In genomic region chrX:4932790-4933189, GRCh38 we compare ENCODE assay signal across 26 cellular contexts.
A peak's percentile ranks its signal among the peaks of the same experiment; 100 is the strongest.
DNase-seq lines count a peak whose midpoint lies in the region; ATAC-seq and TF ChIP-seq lines count a peak whose summit lies in the region.
"Had no signal": no experiment of that assay in that cellular context is flagged by ENCODE, and none has a peak within 500 bp of the region (broad histone marks: within the 10 kb centered on the region; RNA-seq: fewer than 3 reads in every experiment).

No MANE protein-coding gene starts in this region.

- H3K4me1 ChIP-seq in GM23338 (ENCODE audit: insufficient read depth) (no peaks in the 10 kb centered on the region), aorta (ENCODE audit: control insufficient read depth in 1 of 2, insufficient read depth in 2 of 2, low read length in 2 of 2) (no peaks in the 10 kb centered on the region)
- H3K4me1 ChIP-seq: Peyer's patch, sigmoid colon, SJCRH30, tibial artery had no signal

- H3K36me3 ChIP-seq in GM23338 (ENCODE audit: insufficient read depth) (no peaks in the 10 kb centered on the region), aorta (ENCODE audit: control insufficient read depth in 1 of 2, insufficient read depth in 2 of 2, low read length in 1 of 2) (no peaks in the 10 kb centered on the region)
- H3K36me3 ChIP-seq: Peyer's patch, sigmoid colon, SJCRH30, tibial artery had no signal

- H3K27me3 ChIP-seq in GM23338 (ENCODE audit: insufficient read depth) (no peaks in the 10 kb centered on the region), aorta (ENCODE audit: control insufficient read depth in 1 of 2, insufficient read depth in 2 of 2, low read length in 1 of 2) (no peaks in the 10 kb centered on the region)
- H3K27me3 ChIP-seq: Peyer's patch, sigmoid colon, SJCRH30, tibial artery had no signal

- H2AFZ ChIP-seq in GM23338: 0 out of 2 replicates have a peak overlapping the region, but pooled peaks have one; percentile 18

- intact Hi-C loops in aorta (cut with DNase I): no loop called here

- no peaks in the 10 kb centered on the region for H3K36me3 Mint-ChIP-seq in GM23338 (ENCODE audit: low read depth)

- H3K4me3 Mint-ChIP-seq in GM23338: no peak overlapping the region
- H3K4me3 Mint-ChIP-seq: B cell; endodermal cell; neural crest cell; stimulated activated naive CD8-positive, alpha-beta T cell treated with anti-CD3 and anti-CD28 coated beads, Interleukin-15, amount 100 ng/mL, for 72 hours had no signal

- H3K79me2 ChIP-seq in GM23338 (replicated peaks; ENCODE audit: insufficient read depth): no peaks in the 10 kb centered on the region

- no peaks in the 10 kb centered on the region for H3K9me3 ChIP-seq in aorta (ENCODE audit: control insufficient read depth, low read length)
- H3K9me3 ChIP-seq: Peyer's patch, sigmoid colon, SJCRH30, tibial artery had no signal

- H4K20me1 ChIP-seq in GM23338 (replicated peaks; ENCODE audit: insufficient read depth): no peaks in the 10 kb centered on the region

- H3K4me2 ChIP-seq in GM23338: no peak overlapping the region

- H3K4me1 Mint-ChIP-seq in GM23338: no peaks in the 10 kb centered on the region
- H3K4me1 Mint-ChIP-seq: endodermal cell; stimulated activated naive CD8-positive, alpha-beta T cell treated with anti-CD3 and anti-CD28 coated beads, Interleukin-15, amount 100 ng/mL, for 72 hours had no signal

- H3K27me3 Mint-ChIP-seq in GM23338 (ENCODE audit: insufficient read depth, low read depth, poor library complexity): peaks cover 2% of the 10 kb centered on the region
- H3K27me3 Mint-ChIP-seq: B cell; stimulated activated naive CD8-positive, alpha-beta T cell treated with anti-CD3 and anti-CD28 coated beads, Interleukin-15, amount 100 ng/mL, for 72 hours had no signal

- H3K27ac Mint-ChIP-seq in GM23338: no peak overlapping the region
- H3K27ac Mint-ChIP-seq: B cell; endodermal cell; stimulated activated naive CD8-positive, alpha-beta T cell treated with anti-CD3 and anti-CD28 coated beads, Interleukin-15, amount 100 ng/mL, for 72 hours had no signal

- TF ChIP-seq CTCF in GM23338 (conservative IDR thresholded peaks at IDR 0.05; ENCODE audit: low read depth in 2 of 2): no peak
- TF ChIP-seq CTCF in astrocyte of the spinal cord (IDR thresholded peaks at IDR 0.05; ENCODE audit: low read depth, low read length): no peak

- no peak for ATAC-seq in GM23338
- no peak for ATAC-seq in aorta (ENCODE audit: low FRiP score)
- ATAC-seq: stimulated activated naive CD8-positive, alpha-beta T cell treated with anti-CD3 and anti-CD28 coated beads, Interleukin-15, amount 100 ng/mL, for 72 hours had no signal

- no peaks in the 10 kb centered on the region for H3K9me3 Mint-ChIP-seq in GM23338
- H3K9me3 Mint-ChIP-seq: endodermal cell had no signal

- H3K4me3 ChIP-seq in GM23338 (no peak overlapping the region), astrocyte of the spinal cord (ENCODE audit: low read depth, low read length) (no peak overlapping the region), aorta (ENCODE audit: low read length in 2 of 2) (no peak overlapping the region)
- H3K4me3 ChIP-seq: lung, Peyer's patch, sigmoid colon, SJCRH30, tibial artery had no signal

- WGBS in aorta, 2 donors: 5 to 14% methylated on average over 5 of the region's 5 CpGs

- no peak for DNase-seq in GM23338 (ENCODE audit: low spot score)
- DNase-seq in astrocyte of the spinal cord (ENCODE audit: low read depth, low spot score): peak; percentile 58
- DNase-seq in fibroblast of the conjunctiva (ENCODE audit: low read depth): peak; percentile 61
- peak; percentile 45 for DNase-seq in renal cortical epithelial cell (ENCODE audit: low read depth)
- no peak for DNase-seq in DMS53 treated with DMSO at 0.1 percent for 48 hours (lab: John Stamatoyannopoulos, UW; ENCODE audit: unreplicated experiment)
- no peak for DNase-seq in T-helper 9 cell
- no peak for DNase-seq in HK-2 (ENCODE audit: unreplicated experiment)
- no peak for DNase-seq in aorta
- DNase-seq: activated CD4-positive, CD25-positive, alpha-beta regulatory T cell; activated naive CD4-positive, alpha-beta T cell treated with Interleukin-2 at 50 U/mL for 16 hours; endodermal cell; head of caudate nucleus; Kasumi-1; kidney glomerular epithelial cell; NCI-H2171; NCI-H524; Peyer's patch; posterior cingulate gyrus; sigmoid colon; SJCRH30; stimulated activated naive CD8-positive, alpha-beta T cell treated with anti-CD3 and anti-CD28 coated beads, Interleukin-15, amount 100 ng/mL, for 72 hours; T-helper 1 cell; tibial artery had no signal

- in situ Hi-C loops in astrocyte of the spinal cord (cut with HindIII; ENCODE audit: low sequenced_read_pairs): no loop called here

- no peak overlapping the region for H3K27ac ChIP-seq in GM23338 (ENCODE audit: low read depth)
- no peak overlapping the region for H3K27ac ChIP-seq in aorta (ENCODE audit: low read depth in 1 of 2, low read length in 2 of 2)
- H3K27ac ChIP-seq: Peyer's patch, sigmoid colon, SJCRH30, tibial artery had no signal

- H3K9me2 ChIP-seq in GM23338 (ENCODE audit: insufficient read depth): 0 out of 2 replicates have a peak, but pooled peaks cover 5% of the 10 kb centered on the region

- no peaks in the 10 kb centered on the region for H3F3A ChIP-seq in GM23338 (replicated peaks; ENCODE audit: low read depth)

TF ChIP-seq in GM23338, 12 proteins besides CTCF, POLR2A, EP300 and RAD21 (continues in another document):
- TF ChIP-seq ZNF331 (CRISPR knock-in tag; IDR thresholded peaks at IDR 0.05; ENCODE audit: low read depth): no peak
- no peak for TF ChIP-seq ETS1 (IDR thresholded peaks at IDR 0.05)
- no peak for TF ChIP-seq ZNF114 (CRISPR knock-in tag; IDR thresholded peaks at IDR 0.05)
- no peak for TF ChIP-seq CREB1 (CRISPR knock-in tag; IDR thresholded peaks at IDR 0.05; ENCODE audit: low read depth)
- TF ChIP-seq JUNB (IDR thresholded peaks at IDR 0.05; ENCODE audit: unreplicated experiment): no peak
- no peak for TF ChIP-seq ZNF462 (CRISPR knock-in tag; IDR thresholded peaks at IDR 0.05)

Comparison
In these comparisons a context has a peak if more than half of its experiments do, and no peak if none do; other contexts are left out.
1. DNase-seq: peak in astrocyte of the spinal cord (single experiment), fibroblast of the conjunctiva (single experiment) and renal cortical epithelial cell (single experiment); none in GM23338 (single experiment), DMS53 treated with DMSO at 0.1 percent for 48 hours (single experiment), T-helper 9 cell (single experiment), HK-2 (single experiment) and aorta (0 of 2).